ENCODE assay signal across 8 cellular contexts in the genomic region with DNA sequence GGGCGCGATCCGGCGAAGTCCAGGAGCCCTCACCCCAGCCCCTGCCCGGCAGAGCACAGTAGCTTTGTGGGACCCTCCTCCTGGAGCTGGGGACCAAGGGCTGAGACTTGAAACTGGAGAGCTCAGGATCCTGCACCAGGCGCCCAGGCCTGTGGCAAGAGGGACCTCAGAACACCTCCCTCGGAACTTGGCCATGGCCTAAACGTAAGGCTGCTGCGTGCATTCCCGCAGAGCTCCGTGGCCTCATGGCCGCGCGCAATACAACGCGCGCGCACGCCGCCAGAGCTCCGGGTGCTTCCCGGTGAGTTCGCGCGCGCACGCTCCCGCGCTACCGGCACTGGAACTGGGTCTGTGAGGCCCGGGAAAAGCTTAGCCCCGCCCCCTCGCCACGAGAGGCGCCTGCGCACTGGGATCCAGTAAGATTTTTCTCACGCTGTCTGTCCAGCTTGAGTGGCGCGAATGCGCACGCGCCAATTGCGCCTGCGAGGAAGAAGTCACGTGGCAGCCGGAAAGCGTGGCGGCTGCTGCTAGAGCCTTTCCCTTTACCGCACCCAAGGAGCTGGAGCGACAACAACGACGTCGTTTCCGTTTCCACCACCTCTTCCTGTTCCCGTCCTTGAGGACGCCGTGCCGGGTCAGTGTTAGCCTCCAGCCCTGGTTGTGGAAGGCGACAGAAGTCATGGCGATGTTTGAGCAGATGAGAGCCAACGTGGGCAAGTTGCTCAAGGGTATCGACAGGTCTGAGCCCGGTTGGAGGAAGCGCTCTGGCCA. TPM values are rescaled to one million over a fixed set of nuclear protein-coding genes. Genes with fewer than 3 reads are reported as not detected.
A peak's percentile ranks its signal among the peaks of the same experiment; 100 is the strongest.
DNase-seq lines count a peak whose midpoint lies in the region; ATAC-seq and TF ChIP-seq lines count a peak whose summit lies in the region.

A gene with protein sequence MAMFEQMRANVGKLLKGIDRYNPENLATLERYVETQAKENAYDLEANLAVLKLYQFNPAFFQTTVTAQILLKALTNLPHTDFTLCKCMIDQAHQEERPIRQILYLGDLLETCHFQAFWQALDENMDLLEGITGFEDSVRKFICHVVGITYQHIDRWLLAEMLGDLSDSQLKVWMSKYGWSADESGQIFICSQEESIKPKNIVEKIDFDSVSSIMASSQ (plus strand): TSS at position 599 of the 771 bp plus-strand sequence. CDS start 81 bp downstream, at position 680.

- TF ChIP-seq CTCF in SU-DHL-6 (IDR thresholded peaks at IDR 0.05; ENCODE audit: insufficient read depth, low read length, poor library complexity, severe bottlenecking) (no peak), glutamatergic neuron (IDR thresholded peaks at IDR 0.05; ENCODE audit: partially characterized antibody, unreplicated experiment) (no peak), osteoblast (IDR thresholded peaks at IDR 0.05; ENCODE audit: extremely low read depth, low read depth, low read length) (no peak), thoracic aorta (IDR thresholded peaks at IDR 0.05) (no peak)

- H3K27ac ChIP-seq in SU-DHL-6 (ENCODE audit: low read depth, low read length): peak within 1 kb of the TSS; percentile 93
- peak within 1 kb of the TSS; percentile 88 for H3K27ac ChIP-seq in osteoblast (ENCODE audit: low read depth, low read length)
- H3K27ac ChIP-seq in thoracic aorta: peak within 1 kb of the TSS; percentile 74 to 84

- peak within 1 kb of the TSS; percentile 94 for H3K4me2 ChIP-seq in SU-DHL-6 (ENCODE audit: low read depth, low read length, poor library complexity, severe bottlenecking)
- H3K4me2 ChIP-seq in osteoblast (ENCODE audit: insufficient read depth, low read length): peak within 1 kb of the TSS; percentile 99

- H3K9ac ChIP-seq in SU-DHL-6 (ENCODE audit: low read length): peak within 1 kb of the TSS; percentile 94

- peak within 1 kb of the TSS; percentile 93 for H3K4me3 ChIP-seq in GM08714 (ENCODE audit: low read length)
- H3K4me3 ChIP-seq in SU-DHL-6 (ENCODE audit: insufficient read depth, low read length, poor library complexity, severe bottlenecking): peak within 1 kb of the TSS; percentile 94
- peak within 1 kb of the TSS; percentile 93 for H3K4me3 ChIP-seq in osteoblast (ENCODE audit: insufficient read depth, low read length)
- H3K4me3 ChIP-seq in thoracic aorta: peak within 1 kb of the TSS; percentile 99

- H3K4me1 Mint-ChIP-seq in activated naive CD8-positive, alpha-beta T cell treated with anti-CD3 and anti-CD28 coated beads, Interleukin-2, amount 10 ng/mL, durations not matched to agents 7 days and 5 days: peaks cover 36% of the 10 kb centered on the region
- H3K4me1 Mint-ChIP-seq in glutamatergic neuron (ENCODE audit: low read depth, unreplicated experiment): peaks cover 4% of the 10 kb centered on the region

- no peaks in the 10 kb centered on the region for H3K9me2 ChIP-seq in SU-DHL-6 (replicated peaks; ENCODE audit: insufficient read depth, low read length)

- H2AFZ ChIP-seq in SU-DHL-6 (ENCODE audit: low read depth, low read length, severe bottlenecking) (peak within 1 kb of the TSS; percentile 54), osteoblast (ENCODE audit: low read length) (peak within 1 kb of the TSS; percentile 97)

- H3K4me1 ChIP-seq in osteoblast (ENCODE audit: insufficient read depth, low read length) (peaks cover 17% of the 10 kb centered on the region), thoracic aorta (ENCODE audit: control insufficient read depth in 1 of 2, low read depth in 2 of 2) (peaks cover 10 to 18% of the 10 kb centered on the region in 2 donors)

- no peaks in the 10 kb centered on the region for H3K9me3 Mint-ChIP-seq in activated naive CD8-positive, alpha-beta T cell treated with anti-CD3 and anti-CD28 coated beads, Interleukin-2, amount 10 ng/mL, durations not matched to agents 7 days and 5 days
- peaks cover 5% of the 10 kb centered on the region for H3K9me3 Mint-ChIP-seq in glutamatergic neuron (ENCODE audit: unreplicated experiment)

- POLR2A ChIA-PET in activated naive CD8-positive, alpha-beta T cell treated with anti-CD3 and anti-CD28 coated beads, Interleukin-2, amount 10 ng/mL, durations not matched to agents 7 days and 5 days (lab: Charles Lee): interaction anchor here (0.7 to 3.6 kb wide), 23 partner anchors 10 to 312 kb away, joined by 3 to 23 read pairs (median 5); a partner anchor contains a TSS

- peaks cover 11% of the 10 kb centered on the region for H3F3A ChIP-seq in SU-DHL-6 (ENCODE audit: insufficient read depth)

- H3K9me3 ChIP-seq in SU-DHL-6 (ENCODE audit: insufficient read depth, low read length) (no peaks in the 10 kb centered on the region), osteoblast (ENCODE audit: low read depth, low read length) (no peaks in the 10 kb centered on the region), thoracic aorta (no peaks in the 10 kb centered on the region)

- H4K20me1 ChIP-seq in SU-DHL-6 (ENCODE audit: low read depth, low read length): no peaks in the 10 kb centered on the region
- H4K20me1 ChIP-seq in osteoblast (ENCODE audit: insufficient read depth, low read length): peaks cover 10% of the 10 kb centered on the region

- DNase-seq in NCI-H128 (lab: John Stamatoyannopoulos, UW; ENCODE audit: unreplicated experiment) (peak; percentile 98), glutamatergic neuron (peak; percentile 98), osteoblast (ENCODE audit: insufficient read length, low spot score, missing footprints) (peak; percentile 99), thoracic aorta (ENCODE audit: low spot score) (peak; percentile 91)
- DNase-seq in activated naive CD8-positive, alpha-beta T cell treated with anti-CD3 and anti-CD28 coated beads, Interleukin-2, amount 10 ng/mL, durations not matched to agents 7 days and 5 days: peak; percentile 99

- H3K36me3 Mint-ChIP-seq in activated naive CD8-positive, alpha-beta T cell treated with anti-CD3 and anti-CD28 coated beads, Interleukin-2, amount 10 ng/mL, durations not matched to agents 7 days and 5 days: peaks cover 20% of the 10 kb centered on the region
- no peaks in the 10 kb centered on the region for H3K36me3 Mint-ChIP-seq in glutamatergic neuron (ENCODE audit: unreplicated experiment)

- no peaks in the 10 kb centered on the region for H3K27me3 ChIP-seq in SU-DHL-6 (ENCODE audit: low read length)
- H3K27me3 ChIP-seq in osteoblast (ENCODE audit: insufficient read depth, low read length): no peaks in the 10 kb centered on the region
- no peaks in the 10 kb centered on the region for H3K27me3 ChIP-seq in thoracic aorta (replicated peaks; ENCODE audit: insufficient read depth)

- peak; percentile 71 for ATAC-seq in HG02642 (IDR thresholded peaks at IDR 0.05; ENCODE audit: poor library complexity, unreplicated experiment)
- peak; percentile 65 for ATAC-seq in activated naive CD8-positive, alpha-beta T cell treated with anti-CD3 and anti-CD28 coated beads, Interleukin-2, amount 10 ng/mL, durations not matched to agents 7 days and 5 days (ENCODE audit: low read depth)
- ATAC-seq in thoracic aorta (ENCODE audit: insufficient number of reproducible peaks, low FRiP score, low read depth): peak; percentile 98

- no peaks in the 10 kb centered on the region for H3K27me3 Mint-ChIP-seq in activated naive CD8-positive, alpha-beta T cell treated with anti-CD3 and anti-CD28 coated beads, Interleukin-2, amount 10 ng/mL, durations not matched to agents 7 days and 5 days
- peaks cover 11% of the 10 kb centered on the region for H3K27me3 Mint-ChIP-seq in glutamatergic neuron (ENCODE audit: unreplicated experiment)

- H3K27ac Mint-ChIP-seq in activated naive CD8-positive, alpha-beta T cell treated with anti-CD3 and anti-CD28 coated beads, Interleukin-2, amount 10 ng/mL, durations not matched to agents 7 days and 5 days: peak within 1 kb of the TSS; percentile 96
- peak within 1 kb of the TSS; percentile 98 for H3K27ac Mint-ChIP-seq in glutamatergic neuron (ENCODE audit: unreplicated experiment)

- peaks cover 8% of the 10 kb centered on the region; the same call in 1 of the 2 replicates for H3K36me3 ChIP-seq in SU-DHL-6 (ENCODE audit: low read length)
- H3K36me3 ChIP-seq in osteoblast (ENCODE audit: insufficient read depth, low read length): peaks cover 23% of the 10 kb centered on the region
- H3K36me3 ChIP-seq in thoracic aorta: peaks cover 29% of the 10 kb centered on the region

- H3K79me2 ChIP-seq in SU-DHL-6 (ENCODE audit: insufficient read depth, low read length) (peaks cover 46% of the 10 kb centered on the region), osteoblast (ENCODE audit: insufficient read depth, low read length) (peaks cover 23% of the 10 kb centered on the region)

- peak within 1 kb of the TSS; percentile 93 for H3K4me3 Mint-ChIP-seq in activated naive CD8-positive, alpha-beta T cell treated with anti-CD3 and anti-CD28 coated beads, Interleukin-2, amount 10 ng/mL, durations not matched to agents 7 days and 5 days
- H3K4me3 Mint-ChIP-seq in glutamatergic neuron (ENCODE audit: unreplicated experiment): peak within 1 kb of the TSS; percentile 100

RNA-seq across cellular contexts. Expression of the gene that starts here (rescaled TPM):
- 100 to 1,000 TPM; 307 to 308 TPM for total RNA-seq in activated naive CD8-positive, alpha-beta T cell treated with anti-CD3 and anti-CD28 coated beads, Interleukin-2, amount 10 ng/mL, durations not matched to agents 7 days and 5 days
- total RNA-seq in glutamatergic neuron (ENCODE audit: unreplicated experiment) (247 TPM), osteoblast (210 and 317 TPM in 2 replicates), thoracic aorta (100 to 1,000 TPM; 237 to 302 TPM)

Comparison
In these comparisons a context has a peak if more than half of its experiments do, and no peak if none do; other contexts are left out.
1. Peak in every context shown above with its lines: DNase-seq, ATAC-seq, H3K4me3 ChIP-seq and H3K27ac ChIP-seq.